In the genomic region with DNA sequence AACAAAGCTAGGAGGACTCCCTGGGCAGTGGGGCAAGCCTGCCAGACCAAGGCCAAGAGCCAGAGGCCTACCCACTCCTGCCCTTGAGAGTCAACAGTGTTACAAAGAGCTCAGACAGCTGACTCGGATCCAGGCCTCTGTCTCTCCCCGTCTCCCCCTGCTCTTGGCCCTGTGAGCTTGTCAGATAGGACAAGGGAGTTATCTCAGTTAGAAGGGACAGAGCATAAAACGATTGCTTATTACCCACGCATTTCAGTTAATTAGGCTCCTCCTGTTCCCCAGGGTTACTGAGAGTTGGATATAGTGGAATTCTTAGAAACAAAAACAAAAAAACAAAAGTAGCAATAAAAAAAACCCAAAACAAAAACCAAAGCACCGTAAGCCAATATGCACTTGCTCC, we compare ENCODE assay signal across 8 cellular contexts. TPM values are rescaled to one million over a fixed set of nuclear protein-coding genes. Genes with fewer than 3 reads are reported as not detected.
DNase-seq lines count a peak whose midpoint lies in the region; ATAC-seq and TF ChIP-seq lines count a peak whose summit lies in the region.

No MANE protein-coding gene starts in this region.

- H2AFZ ChIP-seq in MM.1S (ENCODE audit: low read length), result no peak overlapping the region

- H3K27me3 Mint-ChIP-seq in naive B cell, result no peaks in the 10 kb centered on the region

- H3K36me3 Mint-ChIP-seq in naive B cell, result peaks cover 0 to 6% of the 10 kb centered on the region in 2 donors

- peak overlapping the region; percentile 98 for H3K4me2 ChIP-seq in MM.1S (ENCODE audit: low read depth, low read length)

- peaks cover 7% of the 10 kb centered on the region for H3F3A ChIP-seq in MM.1S (ENCODE audit: insufficient read depth, low read length)

- no peak overlapping the region for H3K9ac ChIP-seq in MM.1S (ENCODE audit: low read length)

- peaks cover 8% of the 10 kb centered on the region; the same call in 1 of the 2 replicates for H3K4me1 ChIP-seq in MM.1S (ENCODE audit: low read length)

- intact Hi-C loops in dorsolateral prefrontal cortex (cut with DNase I), result loop anchor here (2.0 to 5.0 kb wide), 2 partner anchors 63 to 166 kb away; no protein-coding TSS in a partner anchor

- TF ChIP-seq CTCF in AG10803 (conservative IDR thresholded peaks at IDR 0.05; ENCODE audit: low read length) (no peak), MM.1S (IDR thresholded peaks at IDR 0.05; ENCODE audit: low read length) (no peak), dorsolateral prefrontal cortex (IDR thresholded peaks at IDR 0.05 in 54 of 56, conservative IDR thresholded peaks at IDR 0.05 in 2 of 56; ENCODE audit: low read depth in 1 of 56, partially characterized antibody in 56 of 56) (peak in 1 of 56 donors; percentile 10)

- ATAC-seq in naive B cell (ENCODE audit: low read depth in 2 of 2) (no peak), HG03135 (IDR thresholded peaks at IDR 0.05; ENCODE audit: unreplicated experiment) (no peak), HG03354 (IDR thresholded peaks at IDR 0.05; ENCODE audit: poor library complexity, severe bottlenecking, unreplicated experiment) (no peak), HG03095 (IDR thresholded peaks at IDR 0.05; ENCODE audit: unreplicated experiment) (no peak), HG02840 (IDR thresholded peaks at IDR 0.05; ENCODE audit: low FRiP score, unreplicated experiment) (no peak)

- H3K9me2 ChIP-seq in MM.1S (replicated peaks; ENCODE audit: insufficient read depth, low read length), result no peaks in the 10 kb centered on the region

- peaks cover 50 to 67% (median 65%) of the 10 kb centered on the region in 3 donors for H3K4me1 Mint-ChIP-seq in naive B cell

- no peaks in the 10 kb centered on the region for H3K36me3 ChIP-seq in MM.1S (replicated peaks; ENCODE audit: insufficient read depth, low read length)

- DNase-seq in AG10803 (ENCODE audit: low read depth) (no peak), MM.1S (no peak), dorsolateral prefrontal cortex (peak; percentile 29 to 73 (median 56)), naive B cell (no peak)

- H3K79me2 ChIP-seq in MM.1S (ENCODE audit: low read length), result no peaks in the 10 kb centered on the region

- peak overlapping the region; percentile 93 to 98 (median 96) for H3K4me3 Mint-ChIP-seq in naive B cell

- H3K27ac ChIP-seq in MM.1S (ENCODE audit: low read length) (no peak overlapping the region), dorsolateral prefrontal cortex (peak overlapping the region in 57 of 59 donors; percentile 50 to 97 (median 93))

- no peaks in the 10 kb centered on the region for H4K20me1 ChIP-seq in MM.1S (ENCODE audit: insufficient read depth, low read length)

- no peaks in the 10 kb centered on the region for H3K9me3 ChIP-seq in MM.1S (replicated peaks; ENCODE audit: insufficient read depth, low read length)

- H3K27me3 ChIP-seq in MM.1S (replicated peaks; ENCODE audit: insufficient read depth, low read length) (no peaks in the 10 kb centered on the region; the same call in 1 of the 2 replicates), dorsolateral prefrontal cortex (no peaks in the 10 kb centered on the region)

- no peaks in the 10 kb centered on the region for H3K9me3 Mint-ChIP-seq in naive B cell

- H3K27ac Mint-ChIP-seq in naive B cell, result peak overlapping the region in 5 of 6 donors; percentile 84 to 91 (median 87)

- H3K4me3 ChIP-seq in AG10803 (ENCODE audit: low read length) (peak overlapping the region; percentile 83), MM.1S (ENCODE audit: low read length) (no peak overlapping the region), dorsolateral prefrontal cortex (peak overlapping the region; percentile 47 to 99 (median 90))

RNA-seq across cellular contexts. Expression of a gene that starts 1.3 kb away (rescaled TPM):
- total RNA-seq in dorsolateral prefrontal cortex, result 10 to 100 TPM; 27.3 to 87.8 (median 42.5) TPM
- 10 to 100 TPM in 4 of 6 donors, 1 to 10 TPM in 1, under 1 TPM in 1; 0.11 to 14.4 (median 10.5) TPM for polyA plus RNA-seq in naive B cell (ENCODE audit: low read depth in 6 of 6)

RNA-seq across cellular contexts. Expression of a gene that starts 36.4 kb away (rescaled TPM):
- total RNA-seq in dorsolateral prefrontal cortex, result 10 to 100 TPM; 12.4 to 41.9 (median 21.6) TPM
- 100 to 1,000 TPM in 4 of 6 donors, 10 to 100 TPM in 2; 70.2 to 136 (median 112) TPM for polyA plus RNA-seq in naive B cell (ENCODE audit: low read depth in 6 of 6)

RNA-seq across cellular contexts. Expression of a gene that starts 38.3 kb away (rescaled TPM):
- 1 to 10 TPM in 8 of 120 experiments, under 1 TPM in 64, not detected in 48; 0.22 to 1.7 (median 0.52) TPM for total RNA-seq in dorsolateral prefrontal cortex
- polyA plus RNA-seq in naive B cell (ENCODE audit: low read depth in 6 of 6), result 1 to 10 TPM in 3 of 6 donors, under 1 TPM in 2, not detected in 1; 0.43 to 3.0 (median 1.0) TPM

Comparison
In these comparisons a context has a peak if more than half of its experiments do, and no peak if none do; other contexts are left out.
1. DNase-seq: peak in dorsolateral prefrontal cortex (10 of 10); none in AG10803 (single experiment), MM.1S (single experiment) and naive B cell (single experiment).